ENCODE assay signal across 1 cellular context in the genomic region with DNA sequence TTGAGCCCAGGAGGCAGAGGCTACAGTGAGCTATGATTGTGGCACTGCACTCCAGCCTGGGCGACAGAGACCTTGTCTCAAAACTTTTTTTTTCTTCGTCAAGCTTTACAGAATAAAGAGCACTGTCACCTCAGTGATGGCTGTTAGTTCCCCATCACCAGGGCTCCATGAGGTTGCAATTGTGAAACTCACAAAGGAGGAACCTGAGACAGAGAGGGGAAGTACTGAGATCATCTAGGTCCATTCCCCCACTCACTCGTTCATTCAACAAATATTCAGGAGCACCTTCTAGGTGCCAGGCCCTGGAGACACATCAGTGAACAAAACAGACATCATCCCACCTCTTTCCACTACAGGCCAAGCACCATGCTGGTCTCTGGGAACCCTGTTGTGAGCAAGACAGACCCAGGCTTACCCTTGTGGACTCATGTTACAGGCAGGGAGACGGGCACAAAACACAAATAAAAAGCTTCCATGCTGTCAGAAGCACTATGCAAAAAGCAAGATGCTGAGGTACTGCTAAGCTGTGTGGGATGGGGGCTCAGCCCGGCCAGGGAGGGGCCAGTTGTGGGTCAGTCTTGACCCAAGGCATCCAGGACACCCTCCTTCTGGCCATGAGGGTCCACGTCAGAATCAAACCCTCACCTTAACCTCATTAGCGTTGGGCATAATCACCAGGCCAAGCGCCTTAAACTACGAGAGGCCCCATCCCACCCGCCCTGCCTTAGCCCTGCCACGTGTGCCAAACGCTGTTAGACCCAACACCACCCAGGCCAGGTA.
TF ChIP-seq lines count a peak whose summit lies in the region.

No MANE protein-coding gene starts in this region.

TF ChIP-seq in WTC11, 78 proteins besides CTCF, POLR2A, EP300 and RAD21 (continued from another document):
- TF ChIP-seq, protein P1, sequence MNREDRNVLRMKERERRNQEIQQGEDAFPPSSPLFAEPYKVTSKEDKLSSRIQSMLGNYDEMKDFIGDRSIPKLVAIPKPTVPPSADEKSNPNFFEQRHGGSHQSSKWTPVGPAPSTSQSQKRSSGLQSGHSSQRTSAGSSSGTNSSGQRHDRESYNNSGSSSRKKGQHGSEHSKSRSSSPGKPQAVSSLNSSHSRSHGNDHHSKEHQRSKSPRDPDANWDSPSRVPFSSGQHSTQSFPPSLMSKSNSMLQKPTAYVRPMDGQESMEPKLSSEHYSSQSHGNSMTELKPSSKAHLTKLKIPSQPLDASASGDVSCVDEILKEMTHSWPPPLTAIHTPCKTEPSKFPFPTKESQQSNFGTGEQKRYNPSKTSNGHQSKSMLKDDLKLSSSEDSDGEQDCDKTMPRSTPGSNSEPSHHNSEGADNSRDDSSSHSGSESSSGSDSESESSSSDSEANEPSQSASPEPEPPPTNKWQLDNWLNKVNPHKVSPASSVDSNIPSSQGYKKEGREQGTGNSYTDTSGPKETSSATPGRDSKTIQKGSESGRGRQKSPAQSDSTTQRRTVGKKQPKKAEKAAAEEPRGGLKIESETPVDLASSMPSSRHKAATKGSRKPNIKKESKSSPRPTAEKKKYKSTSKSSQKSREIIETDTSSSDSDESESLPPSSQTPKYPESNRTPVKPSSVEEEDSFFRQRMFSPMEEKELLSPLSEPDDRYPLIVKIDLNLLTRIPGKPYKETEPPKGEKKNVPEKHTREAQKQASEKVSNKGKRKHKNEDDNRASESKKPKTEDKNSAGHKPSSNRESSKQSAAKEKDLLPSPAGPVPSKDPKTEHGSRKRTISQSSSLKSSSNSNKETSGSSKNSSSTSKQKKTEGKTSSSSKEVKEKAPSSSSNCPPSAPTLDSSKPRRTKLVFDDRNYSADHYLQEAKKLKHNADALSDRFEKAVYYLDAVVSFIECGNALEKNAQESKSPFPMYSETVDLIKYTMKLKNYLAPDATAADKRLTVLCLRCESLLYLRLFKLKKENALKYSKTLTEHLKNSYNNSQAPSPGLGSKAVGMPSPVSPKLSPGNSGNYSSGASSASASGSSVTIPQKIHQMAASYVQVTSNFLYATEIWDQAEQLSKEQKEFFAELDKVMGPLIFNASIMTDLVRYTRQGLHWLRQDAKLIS (CRISPR knock-in tag; IDR thresholded peaks at IDR 0.05; ENCODE audit: borderline replicate concordance), result no peak
- TF ChIP-seq FOXK1 (CRISPR knock-in tag; IDR thresholded peaks at IDR 0.05), result no peak
- no peak for TF ChIP-seq ZNF423 (CRISPR knock-in tag; IDR thresholded peaks at IDR 0.05)
- no peak for TF ChIP-seq NR2C2 (CRISPR knock-in tag; IDR thresholded peaks at IDR 0.05)
- TF ChIP-seq, protein P2, sequence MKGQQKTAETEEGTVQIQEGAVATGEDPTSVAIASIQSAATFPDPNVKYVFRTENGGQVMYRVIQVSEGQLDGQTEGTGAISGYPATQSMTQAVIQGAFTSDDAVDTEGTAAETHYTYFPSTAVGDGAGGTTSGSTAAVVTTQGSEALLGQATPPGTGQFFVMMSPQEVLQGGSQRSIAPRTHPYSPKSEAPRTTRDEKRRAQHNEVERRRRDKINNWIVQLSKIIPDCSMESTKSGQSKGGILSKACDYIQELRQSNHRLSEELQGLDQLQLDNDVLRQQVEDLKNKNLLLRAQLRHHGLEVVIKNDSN (CRISPR knock-in tag; IDR thresholded peaks at IDR 0.05), result no peak
- no peak for TF ChIP-seq RELA (CRISPR knock-in tag; IDR thresholded peaks at IDR 0.05; ENCODE audit: borderline replicate concordance)
- no peak for TF ChIP-seq MXD4 (CRISPR knock-in tag; IDR thresholded peaks at IDR 0.05; ENCODE audit: borderline replicate concordance)
- TF ChIP-seq, protein P3, sequence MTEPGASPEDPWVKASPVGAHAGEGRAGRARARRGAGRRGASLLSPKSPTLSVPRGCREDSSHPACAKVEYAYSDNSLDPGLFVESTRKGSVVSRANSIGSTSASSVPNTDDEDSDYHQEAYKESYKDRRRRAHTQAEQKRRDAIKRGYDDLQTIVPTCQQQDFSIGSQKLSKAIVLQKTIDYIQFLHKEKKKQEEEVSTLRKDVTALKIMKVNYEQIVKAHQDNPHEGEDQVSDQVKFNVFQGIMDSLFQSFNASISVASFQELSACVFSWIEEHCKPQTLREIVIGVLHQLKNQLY (CRISPR knock-in tag; IDR thresholded peaks at IDR 0.05), result no peak
- no peak for TF ChIP-seq CBFB (CRISPR knock-in tag; IDR thresholded peaks at IDR 0.05; ENCODE audit: low read depth)
- no peak for TF ChIP-seq TP53 (CRISPR knock-in tag; IDR thresholded peaks at IDR 0.05)
- TF ChIP-seq, protein P4, sequence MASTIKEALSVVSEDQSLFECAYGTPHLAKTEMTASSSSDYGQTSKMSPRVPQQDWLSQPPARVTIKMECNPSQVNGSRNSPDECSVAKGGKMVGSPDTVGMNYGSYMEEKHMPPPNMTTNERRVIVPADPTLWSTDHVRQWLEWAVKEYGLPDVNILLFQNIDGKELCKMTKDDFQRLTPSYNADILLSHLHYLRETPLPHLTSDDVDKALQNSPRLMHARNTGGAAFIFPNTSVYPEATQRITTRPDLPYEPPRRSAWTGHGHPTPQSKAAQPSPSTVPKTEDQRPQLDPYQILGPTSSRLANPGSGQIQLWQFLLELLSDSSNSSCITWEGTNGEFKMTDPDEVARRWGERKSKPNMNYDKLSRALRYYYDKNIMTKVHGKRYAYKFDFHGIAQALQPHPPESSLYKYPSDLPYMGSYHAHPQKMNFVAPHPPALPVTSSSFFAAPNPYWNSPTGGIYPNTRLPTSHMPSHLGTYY (CRISPR knock-in tag; IDR thresholded peaks at IDR 0.05), result no peak
- TF ChIP-seq ZNF121 (CRISPR knock-in tag; IDR thresholded peaks at IDR 0.05), result no peak
